In genomic region chr12:131190965-131191364, GRCh38 we compare ENCODE assay signal across 23 cellular contexts.
"Had no signal": no experiment of that assay in that cellular context is flagged by ENCODE, and none has a peak within 500 bp of the region (broad histone marks: within the 10 kb centered on the region; RNA-seq: fewer than 3 reads in every experiment).

No MANE protein-coding gene starts in this region.

- H3K27me3 ChIP-seq: colonic mucosa, foreskin keratinocyte, heart left ventricle, left lung had no signal

- H3K9me3 ChIP-seq: colonic mucosa, gastroesophageal sphincter, heart left ventricle, left lung, lower lobe of right lung, mucosa of descending colon had no signal

- H3K27ac ChIP-seq: colonic mucosa, epithelial cell of prostate, foreskin keratinocyte, gastroesophageal sphincter, heart left ventricle, hepatocyte, left lung, lower lobe of right lung had no signal

- H3K36me3 ChIP-seq: colonic mucosa, gastroesophageal sphincter, heart left ventricle, left lung, lower lobe of right lung had no signal

- H3K27ac Mint-ChIP-seq: dendritic cell treated with granulocyte-macrophage colony-stimulating factor and Interleukin-4, amounts not matched to agents 40 ng/mL and 50 ng/mL, for 4 days; effector memory CD8-positive, alpha-beta T cell; endodermal cell; immature natural killer cell; mesothelial cell of epicardium; naive B cell had no signal

- H3K4me3 ChIP-seq: colonic mucosa, gastroesophageal sphincter, heart left ventricle, hepatocyte, left lung, lower lobe of right lung, mucosa of descending colon had no signal

- DNase-seq: colonic mucosa; cortex of kidney; effector CD8-positive, alpha-beta T cell; effector memory CD8-positive, alpha-beta T cell; endodermal cell; erythroblast; foreskin keratinocyte; heart left ventricle; hypothalamus; immature natural killer cell; left cardiac atrium; left lung; left ventricle myocardium superior; lower lobe of right lung; mesenchymal stem cell; mucosa of descending colon; naive B cell had no signal

- H2AFZ ChIP-seq: hepatocyte had no signal

- H3K4me1 Mint-ChIP-seq: endodermal cell, immature natural killer cell, mesothelial cell of epicardium, naive B cell had no signal

- H3K79me2 ChIP-seq: hepatocyte had no signal

- H3K4me2 ChIP-seq: hepatocyte had no signal

- H3K9me3 Mint-ChIP-seq: effector memory CD8-positive, alpha-beta T cell had no signal

- H3K36me3 Mint-ChIP-seq: immature natural killer cell, mesothelial cell of epicardium, naive B cell had no signal

- ATAC-seq: effector memory CD8-positive, alpha-beta T cell; esophagus mucosa; foreskin keratinocyte; gastroesophageal sphincter; heart left ventricle; left cardiac atrium; left lung; left ventricle myocardium superior; lower lobe of right lung; mucosa of descending colon had no signal

- H3K4me3 Mint-ChIP-seq: dendritic cell treated with granulocyte-macrophage colony-stimulating factor and Interleukin-4, amounts not matched to agents 40 ng/mL and 50 ng/mL, for 4 days; effector memory CD8-positive, alpha-beta T cell; endodermal cell; immature natural killer cell; mesothelial cell of epicardium; naive B cell had no signal

- H3K4me1 ChIP-seq: colonic mucosa, foreskin keratinocyte, gastroesophageal sphincter, heart left ventricle, left lung, lower lobe of right lung had no signal
